Comparison of ENCODE assay signal across 24 cellular contexts in genomic region chr2:54435325-54435724, GRCh38. TPM values are rescaled to one million over a fixed set of nuclear protein-coding genes. Genes with fewer than 3 reads are reported as not detected.
DNase-seq lines count a peak whose midpoint lies in the region; ATAC-seq and TF ChIP-seq lines count a peak whose summit lies in the region.
"Had no signal": no experiment of that assay in that cellular context is flagged by ENCODE, and none has a peak within 500 bp of the region (broad histone marks: within the 10 kb centered on the region; RNA-seq: fewer than 3 reads in every experiment).

No MANE protein-coding gene starts in this region.

- H3K27ac ChIP-seq in heart left ventricle (peak overlapping the region in 11 of 12 donors; percentile 2 to 65 (median 45)), upper lobe of right lung (peak overlapping the region; percentile 92)
- H3K27ac ChIP-seq: GM23248, PC-9 had no signal

- no peaks in the 10 kb centered on the region for H3K36me3 ChIP-seq in heart left ventricle
- H3K36me3 ChIP-seq in upper lobe of right lung = no peaks in the 10 kb centered on the region
- no peaks in the 10 kb centered on the region for H3K36me3 ChIP-seq in BE2C

- TF ChIP-seq CTCF in heart left ventricle (IDR thresholded peaks at IDR 0.05) (no peak), mesothelial cell of epicardium (IDR thresholded peaks at IDR 0.05; ENCODE audit: unreplicated experiment) (no peak), upper lobe of right lung (IDR thresholded peaks at IDR 0.05) (no peak), BE2C (IDR thresholded peaks at IDR 0.05; ENCODE audit: low read depth, low read length) (no peak)

- H3K27me3 ChIP-seq in heart left ventricle (no peaks in the 10 kb centered on the region), upper lobe of right lung (no peaks in the 10 kb centered on the region), BE2C (no peaks in the 10 kb centered on the region)

- no peak for DNase-seq in heart left ventricle
- DNase-seq in left cardiac atrium = no peak
- no peak for DNase-seq in left ventricle myocardium superior
- no peak for DNase-seq in mesothelial cell of epicardium (ENCODE audit: low spot score in 2 of 2, unreplicated experiment in 2 of 2)
- no peak for DNase-seq in upper lobe of right lung
- no peak for DNase-seq in NCI-H1930 (lab: John Stamatoyannopoulos, UW)
- DNase-seq in BE2C = no peak
- DNase-seq in activated effector memory CD4-positive, alpha-beta T cell treated with Interleukin-2 at 50 U/mL for 16 hours = no peak
- DNase-seq: C1 segment of cervical spinal cord; Caco-2; CD8-positive, alpha-beta T cell; GM23248; H7; Karpas-422; NCI-H1092; NCI-H1417 treated with DMSO at 0.1 percent for 48 hours; NCI-H1694 treated with DMSO at 0.1 percent for 48 hours; NCI-H2081 treated with DMSO at 0.1 percent for 48 hours; NCI-H2171; NCI-H226; NCI-H510A; NK-92 treated with Interleukin-12 subunit alpha and Interleukin-12 subunit beta, amount 100 ng/mL, for 24 hours; PC-9; SHP77 had no signal

- peak overlapping the region; percentile 81 for H3K27ac Mint-ChIP-seq in mesothelial cell of epicardium
- H3K27ac Mint-ChIP-seq: CD8-positive, alpha-beta T cell had no signal

- TF ChIP-seq POLR2A in heart left ventricle (IDR thresholded peaks at IDR 0.05) = no peak

- H3K9me3 ChIP-seq in heart left ventricle (no peaks in the 10 kb centered on the region), upper lobe of right lung (no peaks in the 10 kb centered on the region), BE2C (no peaks in the 10 kb centered on the region)
- H3K9me3 ChIP-seq: Caco-2 had no signal

- ATAC-seq in heart left ventricle = no peak
- ATAC-seq in left cardiac atrium = no peak
- ATAC-seq in left ventricle myocardium superior = peak; percentile 36
- ATAC-seq in upper lobe of right lung = no peak
- ATAC-seq: CD8-positive, alpha-beta T cell had no signal

- H3K9me3 Mint-ChIP-seq in mesothelial cell of epicardium = no peaks in the 10 kb centered on the region
- H3K9me3 Mint-ChIP-seq: CD8-positive, alpha-beta T cell had no signal

- peaks cover 28% of the 10 kb centered on the region for H3K4me1 Mint-ChIP-seq in mesothelial cell of epicardium

- no peaks in the 10 kb centered on the region for H3K36me3 Mint-ChIP-seq in mesothelial cell of epicardium
- H3K36me3 Mint-ChIP-seq: CD8-positive, alpha-beta T cell had no signal

- H3K4me3 ChIP-seq in heart left ventricle (no peak overlapping the region), upper lobe of right lung (no peak overlapping the region), BE2C (ENCODE audit: low read depth, low read length) (no peak overlapping the region)
- H3K4me3 ChIP-seq: GM23248, PC-9 had no signal

- H3K4me1 ChIP-seq in heart left ventricle (peaks cover 0 to 97% (median 76%) of the 10 kb centered on the region in 12 donors), upper lobe of right lung (peaks cover 47% of the 10 kb centered on the region), BE2C (no peaks in the 10 kb centered on the region)
- H3K4me1 ChIP-seq: Caco-2 had no signal

- WGBS in heart left ventricle, 4 donors = 36 to 46% (median 40%) methylated on average over 3 of the region's 3 CpGs

- H3K27me3 Mint-ChIP-seq in mesothelial cell of epicardium (ENCODE audit: low read depth) = no peaks in the 10 kb centered on the region

- H3K4me3 Mint-ChIP-seq in mesothelial cell of epicardium = no peak overlapping the region
- H3K4me3 Mint-ChIP-seq: CD8-positive, alpha-beta T cell had no signal

- intact Hi-C loops in heart left ventricle (cut with DNase I) = no loop called here
- intact Hi-C loops in left cardiac atrium (cut with DNase I) = no loop called here
- intact Hi-C loops in left ventricle myocardium superior (cut with micrococcal nuclease) = no loop called here
- intact Hi-C loops in upper lobe of right lung (cut with DNase I) = no loop called here

RNA-seq across cellular contexts. Expression of gene SPTBN1, which starts 20.8 kb away (rescaled TPM):
- total RNA-seq in heart left ventricle (100 to 1,000 TPM; 378 to 659 (median 424) TPM), left cardiac atrium (100 to 1,000 TPM; 329 to 332 TPM), left ventricle myocardium superior (468 TPM), mesothelial cell of epicardium (265 to 281 TPM (median 271 TPM) in 3 replicates), upper lobe of right lung (813 TPM)
- 100 to 1,000 TPM; 124 to 170 TPM for polyA plus RNA-seq in heart left ventricle
- polyA plus RNA-seq in BE2C (2012; ENCODE audit: insufficient read depth, insufficient read length, low read depth) = 135 TPM
